In genomic region chr2:54590216-54590961, GRCh38 we compare ENCODE assay signal across 8 cellular contexts.
DNase-seq lines count a peak whose midpoint lies in the region; ATAC-seq and FAIRE-seq lines count a peak whose summit lies in the region.
"Had no signal": no experiment of that assay in that cellular context is flagged by ENCODE, and none has a peak within 500 bp of the region (broad histone marks: within the 10 kb centered on the region; RNA-seq: fewer than 3 reads in every experiment).

No MANE protein-coding gene starts in this region.

- no peaks in the 10 kb centered on the region for H3K36me3 ChIP-seq in CD4-positive, alpha-beta memory T cell (ENCODE audit: insufficient read depth, low read length)

- no peak for ATAC-seq in central memory CD8-positive, alpha-beta T cell (replicated peaks; ENCODE audit: extremely low read depth, poor library complexity, severe bottlenecking)
- ATAC-seq in natural killer cell treated with Interleukin-12 subunit alpha and Interleukin-12 subunit beta and Interleukin-15 and Interleukin-18, amount 100 ng/mL, for 72 hours: no peak

- peak overlapping the region; percentile 74 to 95 (median 91) for H3K27ac Mint-ChIP-seq in CD4-positive, alpha-beta memory T cell
- H3K27ac Mint-ChIP-seq in central memory CD8-positive, alpha-beta T cell (ENCODE audit: low read depth): peak overlapping the region; percentile 48
- peak overlapping the region; percentile 11 to 65 for H3K27ac Mint-ChIP-seq in natural killer cell treated with Interleukin-12 subunit alpha and Interleukin-12 subunit beta and Interleukin-15 and Interleukin-18, amount 100 ng/mL, for 72 hours

- H3K27me3 Mint-ChIP-seq in CD4-positive, alpha-beta memory T cell: no peaks in the 10 kb centered on the region
- H3K27me3 Mint-ChIP-seq in central memory CD8-positive, alpha-beta T cell: no peaks in the 10 kb centered on the region
- peaks cover 0 to 3% of the 10 kb centered on the region in 2 donors for H3K27me3 Mint-ChIP-seq in natural killer cell treated with Interleukin-12 subunit alpha and Interleukin-12 subunit beta and Interleukin-15 and Interleukin-18, amount 100 ng/mL, for 72 hours

- peak overlapping the region; percentile 41 for H3K27ac ChIP-seq in CD4-positive, alpha-beta memory T cell (ENCODE audit: low read depth, low read length)

- H3K4me3 ChIP-seq in CD4-positive, alpha-beta memory T cell (ENCODE audit: low read length in 2 of 2): no peak overlapping the region
- H3K4me3 ChIP-seq in Jurkat, Clone E6-1 (ENCODE audit: low read length): peak overlapping the region; percentile 51

- peak overlapping the region in 6 of 8 donors; percentile 29 to 75 (median 66) for H3K4me3 Mint-ChIP-seq in CD4-positive, alpha-beta memory T cell
- H3K4me3 Mint-ChIP-seq in central memory CD8-positive, alpha-beta T cell: peak overlapping the region; percentile 1
- peak overlapping the region; percentile 3 for H3K4me3 Mint-ChIP-seq in natural killer cell treated with Interleukin-12 subunit alpha and Interleukin-12 subunit beta and Interleukin-15 and Interleukin-18, amount 100 ng/mL, for 72 hours

- H3K4me1 Mint-ChIP-seq in CD4-positive, alpha-beta memory T cell: peaks cover 60 to 86% (median 77%) of the 10 kb centered on the region in 4 donors
- peaks cover 65% of the 10 kb centered on the region for H3K4me1 Mint-ChIP-seq in central memory CD8-positive, alpha-beta T cell
- H3K4me1 Mint-ChIP-seq in natural killer cell treated with Interleukin-12 subunit alpha and Interleukin-12 subunit beta and Interleukin-15 and Interleukin-18, amount 100 ng/mL, for 72 hours (ENCODE audit: low read depth in 2 of 2): peaks cover 25 to 36% of the 10 kb centered on the region in 2 donors

- CTCF ChIA-PET in CD4-positive, alpha-beta memory T cell (lab: Charles Lee; ENCODE audit: partially characterized antibody): interaction anchor here (0.9 to 2.9 kb wide), 10 partner anchors 10 to 249 kb away, joined by 3 to 12 read pairs (median 4); no protein-coding TSS in a partner anchor

- H3K9me3 Mint-ChIP-seq in CD4-positive, alpha-beta memory T cell: no peaks in the 10 kb centered on the region
- H3K9me3 Mint-ChIP-seq in central memory CD8-positive, alpha-beta T cell: no peaks in the 10 kb centered on the region
- no peaks in the 10 kb centered on the region for H3K9me3 Mint-ChIP-seq in natural killer cell treated with Interleukin-12 subunit alpha and Interleukin-12 subunit beta and Interleukin-15 and Interleukin-18, amount 100 ng/mL, for 72 hours

- FAIRE-seq in HTR-8/SVneo (lab: Jason Lieb, UNC): no peak

- peaks cover 87% of the 10 kb centered on the region for H3K4me1 ChIP-seq in CD4-positive, alpha-beta memory T cell (ENCODE audit: insufficient read depth, low read length)

- H3K27me3 ChIP-seq in CD4-positive, alpha-beta memory T cell (ENCODE audit: insufficient read depth, low read length): no peaks in the 10 kb centered on the region

- POLR2A ChIA-PET in CD4-positive, alpha-beta memory T cell (lab: Charles Lee; ENCODE audit: partially characterized antibody): interaction anchor here (0.7 to 22.8 kb wide), 7 partner anchors 9 to 30 kb away, joined by 3 to 304 read pairs (median 3); no protein-coding TSS in a partner anchor

- intact Hi-C loops in CD4-positive, alpha-beta memory T cell (cut with micrococcal nuclease): no loop called here

- peaks cover 4 to 7% of the 10 kb centered on the region in 2 donors for H3K36me3 Mint-ChIP-seq in CD4-positive, alpha-beta memory T cell
- H3K36me3 Mint-ChIP-seq in central memory CD8-positive, alpha-beta T cell (ENCODE audit: insufficient read depth): peaks cover 12% of the 10 kb centered on the region
- H3K36me3 Mint-ChIP-seq in natural killer cell treated with Interleukin-12 subunit alpha and Interleukin-12 subunit beta and Interleukin-15 and Interleukin-18, amount 100 ng/mL, for 72 hours: no peaks in the 10 kb centered on the region

- no peak for DNase-seq in CD4-positive, alpha-beta memory T cell
- no peak for DNase-seq in Jurkat, Clone E6-1 (ENCODE audit: low read depth, low spot score)
- DNase-seq in central memory CD8-positive, alpha-beta T cell (ENCODE audit: low spot score in 2 of 2): no peak
- DNase-seq in natural killer cell treated with Interleukin-12 subunit alpha and Interleukin-12 subunit beta and Interleukin-15 and Interleukin-18, amount 100 ng/mL, for 72 hours (ENCODE audit: low spot score): no peak
- DNase-seq in HTR-8/SVneo (ENCODE audit: insufficient read length, low spot score) (no peak), AML-193 (lab: John Stamatoyannopoulos, UW) (no peak), NCI-H128 (lab: John Stamatoyannopoulos, UW; ENCODE audit: unreplicated experiment) (no peak)
- DNase-seq: NCI-H1092 treated with DMSO at 0.1 percent for 48 hours had no signal

- no peaks in the 10 kb centered on the region for H3K9me3 ChIP-seq in CD4-positive, alpha-beta memory T cell (ENCODE audit: control insufficient read depth in 1 of 2, low read length in 2 of 2)

Comparison
In these comparisons a context has a peak if more than half of its experiments do, and no peak if none do; other contexts are left out.
1. H3K27ac Mint-ChIP-seq: peak in every context shown above with its lines; median percentile 91 in CD4-positive, alpha-beta memory T cell; 48 in central memory CD8-positive, alpha-beta T cell; 38 in natural killer cell treated with Interleukin-12 subunit alpha and Interleukin-12 subunit beta and Interleukin-15 and Interleukin-18, amount 100 ng/mL, for 72 hours.
2. H3K4me3 Mint-ChIP-seq: peak in every context shown above with its lines; median percentile 66 in CD4-positive, alpha-beta memory T cell; 3 in natural killer cell treated with Interleukin-12 subunit alpha and Interleukin-12 subunit beta and Interleukin-15 and Interleukin-18, amount 100 ng/mL, for 72 hours; 1 in central memory CD8-positive, alpha-beta T cell.